In the genomic region with DNA sequence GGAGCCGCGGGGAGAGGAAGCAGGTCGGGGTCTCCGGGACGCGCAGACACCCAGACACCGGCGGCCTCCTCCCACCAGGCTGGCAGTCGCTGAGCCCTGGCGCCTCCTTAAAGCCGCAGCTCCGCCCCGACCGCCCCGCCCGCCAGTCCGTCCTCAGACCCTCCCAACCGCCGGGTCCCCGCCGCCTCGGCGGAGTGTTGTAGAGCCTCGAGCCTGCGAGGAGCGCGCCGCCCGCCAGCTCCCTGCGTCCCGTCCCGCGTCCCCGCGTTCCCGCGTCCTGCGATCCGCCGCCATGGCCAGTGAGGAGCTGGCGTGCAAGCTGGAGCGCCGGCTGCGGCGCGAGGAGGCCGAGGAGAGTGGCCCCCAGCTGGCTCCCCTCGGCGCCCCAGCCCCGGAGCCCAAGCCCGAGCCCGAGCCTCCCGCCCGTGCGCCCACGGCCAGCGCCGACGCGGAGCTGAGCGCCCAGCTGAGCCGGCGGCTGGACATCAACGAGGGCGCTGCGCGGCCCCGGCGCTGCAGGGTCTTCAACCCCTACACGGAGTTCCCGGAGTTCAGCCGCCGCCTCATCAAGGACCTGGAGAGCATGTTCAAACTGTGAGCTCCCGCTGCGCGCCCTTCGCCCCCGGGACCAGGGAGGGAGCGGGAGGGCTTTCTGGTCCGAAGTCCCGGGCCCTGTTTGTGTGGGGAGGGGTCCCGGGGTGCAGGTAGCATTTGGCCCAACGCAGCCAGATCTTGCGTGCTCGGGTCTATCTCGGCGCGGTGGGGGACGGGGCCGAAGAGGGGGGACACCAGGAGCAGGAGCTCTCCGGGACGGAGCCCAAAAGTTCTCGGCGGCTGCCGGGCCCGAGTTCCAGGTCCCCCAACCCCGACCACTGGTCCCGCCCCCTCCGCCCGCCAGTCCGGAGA, we compare ENCODE assay signal across 9 cellular contexts. TPM values are rescaled to one million over a fixed set of nuclear protein-coding genes. Genes with fewer than 3 reads are reported as not detected.
A peak's percentile ranks its signal among the peaks of the same experiment; 100 is the strongest.
DNase-seq lines count a peak whose midpoint lies in the region; ATAC-seq, FAIRE-seq and TF ChIP-seq lines count a peak whose summit lies in the region.
"Had no signal": no experiment of that assay in that cellular context is flagged by ENCODE, and none has a peak within 500 bp of the region (broad histone marks: within the 10 kb centered on the region; RNA-seq: fewer than 3 reads in every experiment).

A gene with protein sequence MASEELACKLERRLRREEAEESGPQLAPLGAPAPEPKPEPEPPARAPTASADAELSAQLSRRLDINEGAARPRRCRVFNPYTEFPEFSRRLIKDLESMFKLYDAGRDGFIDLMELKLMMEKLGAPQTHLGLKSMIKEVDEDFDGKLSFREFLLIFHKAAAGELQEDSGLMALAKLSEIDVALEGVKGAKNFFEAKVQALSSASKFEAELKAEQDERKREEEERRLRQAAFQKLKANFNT (plus strand): TSS at position 192 of the 906 bp plus-strand sequence. CDS start 101 bp downstream, at position 293.

- no peak for ATAC-seq in GM18520 (IDR thresholded peaks at IDR 0.05; ENCODE audit: unreplicated experiment)
- ATAC-seq in HG03469 (IDR thresholded peaks at IDR 0.05; ENCODE audit: unreplicated experiment), result no peak

- DNase-seq in GM12892 (ENCODE audit: insufficient read length) (peak; percentile 52), NCI-H460 (ENCODE audit: extremely low read depth, low read depth) (peak; percentile 35), activated T-cell treated with anti-CD3 and anti-CD28 coated beads for 4 hours (peak; percentile 25), epithelial cell of proximal tubule (ENCODE audit: low read depth) (no peak), midbrain (lab: John Stamatoyannopoulos, UW) (peak; percentile 82)
- DNase-seq in stimulated activated CD8-positive, alpha-beta memory T cell treated with anti-CD3 and anti-CD28 coated beads, Interleukin-15, amount 100 ng/mL, for 4 hours (ENCODE audit: low read depth in 2 of 2), result peak; percentile 4 to 39

- TF ChIP-seq POLR2A in GM12892 (IDR thresholded peaks at IDR 0.05; ENCODE audit: low read depth, low read length), result no peak

- TF ChIP-seq CTCF in epithelial cell of proximal tubule (conservative IDR thresholded peaks at IDR 0.05; ENCODE audit: low read depth, low read length), result no peak

- H3K4me3 ChIP-seq in epithelial cell of proximal tubule (ENCODE audit: low read depth, low read length), result peak within 1 kb of the TSS; percentile 76

- no peak for FAIRE-seq in GM12892 (lab: Jason Lieb, UNC)
- FAIRE-seq: colon had no signal

RNA-seq across cellular contexts. Expression of the gene that starts here (rescaled TPM):
- not detected for polyA plus RNA-seq in GM12892 (2012; ENCODE audit: missing spikeins)
- total RNA-seq in NCI-H460 (2014; rRNA removed; shearing (Covaris generic)), result 0.10 TPM in 1 of 2 replicates, not detected in the other
- polyA plus RNA-seq in NCI-H460 (2014; cell fraction: nucleus; rRNA removed), result not detected in 2 replicates
- total RNA-seq in epithelial cell of proximal tubule, result 10.3 and 16.6 TPM in 2 replicates

Comparison
In these comparisons a context has a peak if more than half of its experiments do, and no peak if none do; other contexts are left out.
1. RNA of the gene that starts here (total RNA-seq): 10.3 to 16.6 TPM in epithelial cell of proximal tubule; 0.10 TPM in NCI-H460; every median in the first group is over 10 times any median in the second.
2. Peak in DNase-seq in NCI-H460; RNA of the gene not detected or under 1 TPM.